21 cellular contexts compared by ENCODE assay signal in genomic region chrX:44072631-44073030, GRCh38.
DNase-seq lines count a peak whose midpoint lies in the region; ATAC-seq, FAIRE-seq and TF ChIP-seq lines count a peak whose summit lies in the region.
"Had no signal": no experiment of that assay in that cellular context is flagged by ENCODE, and none has a peak within 500 bp of the region (broad histone marks: within the 10 kb centered on the region; RNA-seq: fewer than 3 reads in every experiment).

No MANE protein-coding gene starts in this region.

- no peak overlapping the region for H4K8ac ChIP-seq in IMR-90 (ENCODE audit: low read depth in 2 of 2, low read length in 2 of 2)
- no peak overlapping the region for H4K8ac ChIP-seq in trophoblast cell (ENCODE audit: low read depth, low read length)

- in situ Hi-C loops in IMR-90 (cut with MboI; ENCODE audit: low sequenced_read_pairs) (no loop called here), HepG2 (cut with HindIII; ENCODE audit: extremely low pct_ligation_motif_present, low pct_unique_long_range_greater_than_20kb) (no loop called here)

- no peaks in the 10 kb centered on the region for H3K9me3 ChIP-seq in IMR-90 (ENCODE audit: control insufficient read depth, insufficient read depth, low read length)
- H3K9me3 ChIP-seq in astrocyte (ENCODE audit: insufficient read depth, low read depth, low read length), result no peaks in the 10 kb centered on the region
- H3K9me3 ChIP-seq in trophoblast cell (ENCODE audit: insufficient read depth, low read depth, low read length), result no peaks in the 10 kb centered on the region
- no peaks in the 10 kb centered on the region for H3K9me3 ChIP-seq in CD4-positive, alpha-beta T cell (ENCODE audit: control insufficient read depth, low read length)
- H3K9me3 ChIP-seq in HepG2 (ENCODE audit: low read length), result no peaks in the 10 kb centered on the region
- H3K9me3 ChIP-seq: SK-N-SH had no signal

- H3K4me2 ChIP-seq in IMR-90 (ENCODE audit: low read depth, low read length), result peak overlapping the region; percentile 28; the same call in 1 of the 2 replicates
- peak overlapping the region; percentile 41 for H3K4me2 ChIP-seq in astrocyte (ENCODE audit: low read length)
- no peak overlapping the region for H3K4me2 ChIP-seq in trophoblast cell (ENCODE audit: low read length)
- H3K4me2 ChIP-seq in HepG2 (ENCODE audit: low read depth, low read length), result no peak overlapping the region
- H3K4me2 ChIP-seq: SK-N-SH had no signal

- H2BK5ac ChIP-seq in IMR-90 (ENCODE audit: low read depth, low read length, poor library complexity, severe bottlenecking) (no peak overlapping the region), trophoblast cell (ENCODE audit: low read depth, low read length, poor library complexity) (no peak overlapping the region)

- no peak overlapping the region for H4K12ac ChIP-seq in trophoblast cell (ENCODE audit: low read depth, low read length)

- POLR2A ChIA-PET in IMR-90 (lab: Charles Lee; ENCODE audit: unreplicated experiment), result no interaction called here
- POLR2A ChIA-PET in CD4-positive, alpha-beta T cell (lab: Charles Lee), result no interaction called here
- POLR2A ChIA-PET in HepG2 (lab: Yijun Ruan, JAX), result no interaction called here

- H3K4me1 ChIP-seq in IMR-90 (ENCODE audit: control insufficient read depth, insufficient read depth, low read length) (no peaks in the 10 kb centered on the region), astrocyte (ENCODE audit: insufficient read depth, low read length) (peaks cover 10% of the 10 kb centered on the region), trophoblast cell (ENCODE audit: control insufficient read depth in 1 of 2, insufficient read depth in 2 of 2, low read length in 2 of 2) (no peaks in the 10 kb centered on the region), HepG2 (ENCODE audit: insufficient read depth, low read length) (no peaks in the 10 kb centered on the region)

- H2AFZ ChIP-seq in IMR-90 (replicated peaks; ENCODE audit: low read length, poor library complexity) (no peak overlapping the region), astrocyte (ENCODE audit: low read depth, low read length) (no peak overlapping the region), trophoblast cell (ENCODE audit: insufficient read depth, low read length, poor library complexity) (no peak overlapping the region), HepG2 (ENCODE audit: low read length) (no peak overlapping the region)

- DNase-seq in AG10803 (ENCODE audit: low read depth) (peak; percentile 3), IMR-90 (no peak), astrocyte (ENCODE audit: low read depth) (no peak), trophoblast cell (no peak), NCI-H1930 (lab: John Stamatoyannopoulos, UW) (no peak), HepG2 (ENCODE audit: low spot score) (no peak)
- no peak for DNase-seq in CD4-positive, alpha-beta T cell
- DNase-seq in activated CD4-positive, alpha-beta T cell treated with anti-CD3 and anti-CD28 coated beads for 1 hour, result no peak
- DNase-seq: CD4-positive, CD25-positive, alpha-beta regulatory T cell; DMS53; Kasumi-1; NCI-H1105 treated with DMSO at 0.1 percent for 48 hours; NCI-H1694 treated with DMSO at 0.1 percent for 48 hours; NCI-H774; SK-N-SH; T-cell had no signal

- FAIRE-seq in astrocyte (lab: Jason Lieb, UNC) (no peak), HepG2 (lab: Jason Lieb, UNC) (no peak)
- FAIRE-seq: H1 had no signal

- no peaks in the 10 kb centered on the region for H4K20me1 ChIP-seq in IMR-90 (ENCODE audit: insufficient read depth, low read length)
- no peaks in the 10 kb centered on the region for H4K20me1 ChIP-seq in astrocyte (ENCODE audit: insufficient read depth, low read length)
- H4K20me1 ChIP-seq in HepG2 (ENCODE audit: insufficient read depth, low read length), result no peaks in the 10 kb centered on the region

- no peak overlapping the region for H3K9ac ChIP-seq in IMR-90 (ENCODE audit: low read depth, low read length)
- H3K9ac ChIP-seq in astrocyte (ENCODE audit: low read length), result no peak overlapping the region
- no peak overlapping the region for H3K9ac ChIP-seq in trophoblast cell (ENCODE audit: low read length)
- no peak overlapping the region for H3K9ac ChIP-seq in HepG2 (ENCODE audit: insufficient read depth, low read depth, low read length)
- H3K9ac ChIP-seq: SK-N-SH had no signal

- TF ChIP-seq EP300 in HepG2 (IDR thresholded peaks at IDR 0.05; ENCODE audit: low read depth in 2 of 2, low read length in 2 of 2), result no peak
- no peak for TF ChIP-seq EP300 in HepG2 (CRISPR knock-in tag; IDR thresholded peaks at IDR 0.05; ENCODE audit: borderline replicate concordance)

- H3K18ac ChIP-seq in IMR-90 (ENCODE audit: low read depth, low read length) (no peak overlapping the region), trophoblast cell (ENCODE audit: low read length) (no peak overlapping the region)

- no peak overlapping the region for H2BK20ac ChIP-seq in IMR-90 (ENCODE audit: low read depth, low read length)

- intact Hi-C loops in IMR-90 (cut with micrococcal nuclease) (no loop called here), HepG2 (cut with micrococcal nuclease; ENCODE audit: unreplicated experiment) (no loop called here)
- intact Hi-C loops in CD4-positive, alpha-beta T cell (cut with DNase I, micrococcal nuclease), result no loop called here

- no peak overlapping the region for H4K5ac ChIP-seq in IMR-90 (ENCODE audit: low read depth, low read length)

- no peak overlapping the region for H3K4me3 ChIP-seq in AG10803 (ENCODE audit: low read length)
- H3K4me3 ChIP-seq in IMR-90 (ENCODE audit: insufficient read depth, low read depth, low read length), result no peak overlapping the region
- no peak overlapping the region for H3K4me3 ChIP-seq in astrocyte (ENCODE audit: insufficient read depth, low read depth, low read length)
- no peak overlapping the region for H3K4me3 ChIP-seq in trophoblast cell (ENCODE audit: low read depth, low read length)
- no peak overlapping the region for H3K4me3 ChIP-seq in HepG2 (replicated peaks in 1 of 3; ENCODE audit: insufficient read depth in 1 of 3, low read depth in 2 of 3, low read length in 3 of 3)

- no CpG with 5 or more reads among the region's 1 CpG for WGBS in IMR-90 (ENCODE audit: extremely low coverage in 2 of 2, insufficient read length in 1 of 2), 2 experiments
- no CpG with 5 or more reads among the region's 1 CpG for WGBS in trophoblast cell (ENCODE audit: extremely low coverage, insufficient coverage, insufficient read length)
- 0% methylated on average over 1 of the region's 1 CpG for WGBS in HepG2 (ENCODE audit: low lambda C conversion rate)

- H4K91ac ChIP-seq in IMR-90 (ENCODE audit: insufficient read depth, low read depth, low read length) (no peak overlapping the region), trophoblast cell (ENCODE audit: low read depth, low read length) (peak overlapping the region; percentile 37)

- no peaks in the 10 kb centered on the region for H3K9me3 Mint-ChIP-seq in astrocyte (ENCODE audit: unreplicated experiment)
- H3K9me3 Mint-ChIP-seq in CD4-positive, alpha-beta T cell, result peaks cover 3% of the 10 kb centered on the region
- H3K9me3 Mint-ChIP-seq: HFFc6 had no signal

- H3K27ac ChIP-seq in IMR-90 (ENCODE audit: insufficient read depth, low read length) (no peak overlapping the region), astrocyte (ENCODE audit: low read depth, low read length) (peak overlapping the region; percentile 41), trophoblast cell (ENCODE audit: low read depth, low read length) (no peak overlapping the region), HepG2 (ENCODE audit: extremely low read length, insufficient read depth, low read length) (no peak overlapping the region)
- no peak overlapping the region for H3K27ac ChIP-seq in CD4-positive, alpha-beta T cell (ENCODE audit: low read depth, low read length)

- H2BK15ac ChIP-seq in IMR-90 (ENCODE audit: low read depth, low read length), result no peak overlapping the region; the same call in 2 of the 3 replicates

- H2BK120ac ChIP-seq in IMR-90 (ENCODE audit: low read depth, low read length) (peak overlapping the region; percentile 35; the same call in 1 of the 2 replicates), trophoblast cell (ENCODE audit: insufficient read depth, low read length, poor library complexity) (no peak overlapping the region)

- H3K27ac Mint-ChIP-seq in astrocyte (ENCODE audit: unreplicated experiment), result peak overlapping the region; percentile 91
- H3K27ac Mint-ChIP-seq in CD4-positive, alpha-beta T cell, result no peak overlapping the region
- H3K27ac Mint-ChIP-seq: B cell; CD4-positive, CD25-positive, alpha-beta regulatory T cell; HFFc6; T-cell had no signal

- no peak overlapping the region for H2BK12ac ChIP-seq in trophoblast cell (ENCODE audit: low read length)

- CTCF ChIA-PET in IMR-90 (lab: Yijun Ruan, JAX) (no interaction called here), HepG2 (lab: Yijun Ruan, JAX; ENCODE audit: low intra/inter-chr PET ratio, low total read pairs) (no interaction called here)
- CTCF ChIA-PET in CD4-positive, alpha-beta T cell (lab: Charles Lee), result no interaction called here

- H3K56ac ChIP-seq in IMR-90 (ENCODE audit: extremely low read depth, insufficient read depth, low read length), result no peak overlapping the region

- H3K79me1 ChIP-seq in IMR-90 (ENCODE audit: low read depth in 1 of 2, low read length in 2 of 2) (no peaks in the 10 kb centered on the region), trophoblast cell (ENCODE audit: low read length) (no peaks in the 10 kb centered on the region)

- H3K27me3 ChIP-seq in IMR-90 (ENCODE audit: control insufficient read depth, insufficient read depth, low read length) (peaks cover 1% of the 10 kb centered on the region; the same call in 1 of the 2 replicates), astrocyte (ENCODE audit: insufficient read depth, low read length) (no peaks in the 10 kb centered on the region), trophoblast cell (ENCODE audit: insufficient read depth, low read length) (no peaks in the 10 kb centered on the region), HepG2 (ENCODE audit: control insufficient read depth in 1 of 2, insufficient read depth in 2 of 2, low read length in 2 of 2) (no peaks in the 10 kb centered on the region)
- H3K27me3 ChIP-seq in CD4-positive, alpha-beta T cell (ENCODE audit: control insufficient read depth, insufficient read depth, low read length), result no peaks in the 10 kb centered on the region

- H3K4ac ChIP-seq in IMR-90 (ENCODE audit: low read depth, low read length) (peak overlapping the region; percentile 58; the same call in 1 of the 2 replicates), trophoblast cell (ENCODE audit: low read depth, low read length) (no peak overlapping the region)

- no peaks in the 10 kb centered on the region for H3K36me3 Mint-ChIP-seq in astrocyte (ENCODE audit: low read depth, unreplicated experiment)
- no peaks in the 10 kb centered on the region for H3K36me3 Mint-ChIP-seq in CD4-positive, alpha-beta T cell (ENCODE audit: low read depth)
- H3K36me3 Mint-ChIP-seq: CD4-positive, CD25-positive, alpha-beta regulatory T cell; IgD-negative memory B cell had no signal

- H3K4me3 Mint-ChIP-seq in astrocyte (ENCODE audit: unreplicated experiment), result no peak overlapping the region
- H3K4me3 Mint-ChIP-seq in CD4-positive, alpha-beta T cell, result no peak overlapping the region
- H3K4me3 Mint-ChIP-seq: B cell; CD4-positive, CD25-positive, alpha-beta regulatory T cell; HFFc6; IgD-negative memory B cell; T-cell had no signal

- H3K23ac ChIP-seq in IMR-90 (ENCODE audit: low read depth, low read length) (no peak overlapping the region), trophoblast cell (ENCODE audit: low read length) (no peak overlapping the region)

- H3K36me3 ChIP-seq in IMR-90 (ENCODE audit: control insufficient read depth, insufficient read depth, low read length) (no peaks in the 10 kb centered on the region), astrocyte (ENCODE audit: insufficient read depth, low read length) (no peaks in the 10 kb centered on the region), trophoblast cell (ENCODE audit: control insufficient read depth in 1 of 2, insufficient read depth in 2 of 2, low read length in 2 of 2) (no peaks in the 10 kb centered on the region), HepG2 (replicated peaks in 1 of 2; ENCODE audit: control insufficient read depth in 1 of 2, insufficient read depth in 2 of 2, low read length in 2 of 2) (no peaks in the 10 kb centered on the region)

- peaks cover 6% of the 10 kb centered on the region for H3K4me1 Mint-ChIP-seq in astrocyte (ENCODE audit: low read depth, unreplicated experiment)
- H3K4me1 Mint-ChIP-seq in CD4-positive, alpha-beta T cell (ENCODE audit: low read depth), result no peaks in the 10 kb centered on the region
- H3K4me1 Mint-ChIP-seq: B cell had no signal

- no peak for ATAC-seq in IMR-90 (ENCODE audit: low read depth)
- no peak for ATAC-seq in CD4-positive, alpha-beta T cell (ENCODE audit: poor library complexity)
- ATAC-seq in HepG2, result no peak
- ATAC-seq: Right ventricle myocardium inferior, T-cell had no signal

- 0 out of 2 replicates have a peak, but pooled peaks cover 6% of the 10 kb centered on the region for H3K9me1 ChIP-seq in IMR-90 (ENCODE audit: insufficient read depth, low read length)

- H2AK5ac ChIP-seq in IMR-90 (ENCODE audit: low read depth, low read length) (no peak overlapping the region), trophoblast cell (ENCODE audit: low read length) (no peak overlapping the region)

- TF ChIP-seq POLR2A in IMR-90 (IDR thresholded peaks at IDR 0.05; ENCODE audit: low read depth, low read length) (no peak), HepG2 (IDR thresholded peaks at IDR 0.05; ENCODE audit: insufficient read depth in 1 of 2, low read depth in 2 of 2, low read length in 2 of 2) (no peak)

- dilution Hi-C loops in IMR-90 (cut with HindIII; ENCODE audit: low sequenced_read_pairs, unreplicated experiment), result no loop called here

- no peak overlapping the region for H3K14ac ChIP-seq in IMR-90 (replicated peaks; ENCODE audit: low read depth, low read length)
- no peak overlapping the region for H3K14ac ChIP-seq in trophoblast cell (ENCODE audit: low read length)

- no peaks in the 10 kb centered on the region for H3K79me2 ChIP-seq in astrocyte (ENCODE audit: insufficient read depth, low read length)
- no peaks in the 10 kb centered on the region for H3K79me2 ChIP-seq in trophoblast cell (ENCODE audit: control insufficient read depth, insufficient read depth, low read length, poor library complexity)
- no peaks in the 10 kb centered on the region for H3K79me2 ChIP-seq in HepG2 (ENCODE audit: insufficient read depth, low read length)

- no peak overlapping the region for H2AK9ac ChIP-seq in IMR-90 (replicated peaks; ENCODE audit: low read depth, low read length, poor library complexity)

- no peak for TF ChIP-seq CTCF in AG10803 (conservative IDR thresholded peaks at IDR 0.05; ENCODE audit: low read length)
- TF ChIP-seq CTCF in IMR-90 (conservative IDR thresholded peaks at IDR 0.05; ENCODE audit: low read depth, low read length), result no peak
- TF ChIP-seq CTCF in astrocyte (IDR thresholded peaks at IDR 0.05; ENCODE audit: insufficient read depth, low read depth, low read length), result no peak
- no peak for TF ChIP-seq CTCF in CD4-positive, alpha-beta T cell (IDR thresholded peaks at IDR 0.05)
- no peak for TF ChIP-seq CTCF in HepG2 (CRISPR knock-in tag; IDR thresholded peaks at IDR 0.05)

- BruUV-seq in IMR-90 (replicated peaks; lab: Mats Ljungman, UMichigan) (no TSS peak), HepG2 (replicated peaks; lab: Mats Ljungman, UMichigan) (no TSS peak)

- H3K27me3 Mint-ChIP-seq in astrocyte (ENCODE audit: low read depth, unreplicated experiment), result no peaks in the 10 kb centered on the region
- H3K27me3 Mint-ChIP-seq in CD4-positive, alpha-beta T cell, result no peaks in the 10 kb centered on the region

- TF ChIP-seq RAD21 in IMR-90 (IDR thresholded peaks at IDR 0.05; ENCODE audit: low read length), result no peak
- no peak for TF ChIP-seq RAD21 in HepG2 (CRISPR knock-in tag; IDR thresholded peaks at IDR 0.05)

Comparison
In these comparisons a context has a peak if more than half of its experiments do, and no peak if none do; other contexts are left out.
1. H3K4me2 ChIP-seq: peak in IMR-90 (single experiment) and astrocyte (single experiment); none in trophoblast cell (single experiment) and HepG2 (single experiment).